In genomic region chrX:48356315-48357094, GRCh38 we compare ENCODE assay signal across 6 cellular contexts. TPM values are rescaled to one million over a fixed set of nuclear protein-coding genes. Genes with fewer than 3 reads are reported as not detected.
"Had no signal": no experiment of that assay in that cellular context is flagged by ENCODE, and none has a peak within 500 bp of the region (broad histone marks: within the 10 kb centered on the region; RNA-seq: fewer than 3 reads in every experiment).

Gene SSX3, minus strand, starts transcription at chrX:48356703. Its CDS starts 1,454 bp downstream, at chrX:48355249.

RNA-seq across cellular contexts. Expression of gene SSX3, which starts in this region (rescaled TPM):
- total RNA-seq: M059J, NCI-H460, PC-3, Peyer's patch, Right ventricle myocardium superior, SJSA1 had no signal
